Comparison of ENCODE assay signal across 8 cellular contexts in genomic region chr14:91911474-91912032, GRCh38. TPM values are rescaled to one million over a fixed set of nuclear protein-coding genes. Genes with fewer than 3 reads are reported as not detected.
DNase-seq lines count a peak whose midpoint lies in the region; ATAC-seq and TF ChIP-seq lines count a peak whose summit lies in the region.

No MANE protein-coding gene starts in this region.

- no peak overlapping the region for H3K4me3 ChIP-seq in psoas muscle

- no peaks in the 10 kb centered on the region for H3K36me3 ChIP-seq in psoas muscle (ENCODE audit: insufficient read depth in 1 of 2, low read depth in 1 of 2)

- H3K9me3 ChIP-seq in psoas muscle, result no peaks in the 10 kb centered on the region

- no peaks in the 10 kb centered on the region for H3K27me3 ChIP-seq in foreskin keratinocyte
- H3K27me3 ChIP-seq in psoas muscle (ENCODE audit: insufficient read depth in 3 of 3, low read length in 2 of 3), result peaks cover 0 to 2% (median 0%) of the 10 kb centered on the region in 3 donors

- ATAC-seq in HG03103 (IDR thresholded peaks at IDR 0.05; ENCODE audit: low read depth, unreplicated experiment) (peak; percentile 69), foreskin keratinocyte (peak; percentile 80), psoas muscle (peak in 2 of 4 donors; percentile 39 to 44), HG03280 (IDR thresholded peaks at IDR 0.05; ENCODE audit: unreplicated experiment) (no peak), GM18520 (IDR thresholded peaks at IDR 0.05; ENCODE audit: unreplicated experiment) (no peak)
- peak; percentile 76 to 92 for ATAC-seq in activated T-cell treated with anti-CD3 and anti-CD28 coated beads, Interleukin-2, amount 50 U/mL, for 4 hours

- DNase-seq in GM03348 (ENCODE audit: low spot score), result peak; percentile 26
- DNase-seq in NOMO-1 (lab: John Stamatoyannopoulos, UW; ENCODE audit: unreplicated experiment in 2 of 2), result peak; percentile 81 to 83
- DNase-seq in activated T-cell treated with anti-CD3 and anti-CD28 coated beads, Interleukin-2, amount 50 U/mL, for 4 hours, result peak; percentile 38
- peak; percentile 13 to 49 for DNase-seq in foreskin keratinocyte
- no peak for DNase-seq in psoas muscle

- peaks cover 1% of the 10 kb centered on the region for H3K36me3 Mint-ChIP-seq in activated T-cell treated with anti-CD3 and anti-CD28 coated beads, Interleukin-2, amount 50 U/mL, for 4 hours (ENCODE audit: insufficient read depth)

- TF ChIP-seq CTCF in foreskin keratinocyte (conservative IDR thresholded peaks at IDR 0.05) (peak; percentile 71), psoas muscle (IDR thresholded peaks at IDR 0.05) (peak; percentile 14)

- intact Hi-C loops in psoas muscle (cut with DNase I), result no loop called here

- no peaks in the 10 kb centered on the region for H3K27me3 Mint-ChIP-seq in activated T-cell treated with anti-CD3 and anti-CD28 coated beads, Interleukin-2, amount 50 U/mL, for 4 hours (ENCODE audit: low read depth)

- peaks cover 15% of the 10 kb centered on the region for H3K4me1 Mint-ChIP-seq in activated T-cell treated with anti-CD3 and anti-CD28 coated beads, Interleukin-2, amount 50 U/mL, for 4 hours (ENCODE audit: low read depth)

- H3K27ac ChIP-seq in foreskin keratinocyte (no peak overlapping the region), psoas muscle (no peak overlapping the region)

- no peak overlapping the region for H3K4me3 Mint-ChIP-seq in activated T-cell treated with anti-CD3 and anti-CD28 coated beads, Interleukin-2, amount 50 U/mL, for 4 hours

- 34 to 48% (median 39%) methylated on average over 9 of the region's 9 CpGs for WGBS in psoas muscle, 3 donors

- H3K4me1 ChIP-seq in foreskin keratinocyte (no peaks in the 10 kb centered on the region), psoas muscle (no peaks in the 10 kb centered on the region)

- no peaks in the 10 kb centered on the region for H3K9me3 Mint-ChIP-seq in activated T-cell treated with anti-CD3 and anti-CD28 coated beads, Interleukin-2, amount 50 U/mL, for 4 hours

RNA-seq across cellular contexts. Expression of gene FBLN5, which starts 35.9 kb away (rescaled TPM):
- total RNA-seq in activated T-cell treated with anti-CD3 and anti-CD28 coated beads, Interleukin-2, amount 50 U/mL, for 4 hours, result under 1 TPM; 0.37 to 0.83 (median 0.60) TPM
- total RNA-seq in foreskin keratinocyte (0.28 and 0.75 TPM in 2 replicates), psoas muscle (10 to 100 TPM; 15.4 to 37.8 (median 22.7) TPM)
- polyA plus RNA-seq in foreskin keratinocyte (0.30 and 0.86 TPM in 2 replicates), psoas muscle (10 to 100 TPM; 12.3 to 18.0 (median 14.7) TPM)

RNA-seq across cellular contexts. Expression of gene TC2N, which starts 44.2 kb away (rescaled TPM):
- 10 to 100 TPM in 2 of 3 donors, 1 to 10 TPM in 1; 9.4 to 12.9 (median 10.7) TPM for total RNA-seq in activated T-cell treated with anti-CD3 and anti-CD28 coated beads, Interleukin-2, amount 50 U/mL, for 4 hours
- total RNA-seq in foreskin keratinocyte (16.7 and 22.8 TPM in 2 replicates), psoas muscle (1 to 10 TPM; 1.5 to 4.3 (median 2.9) TPM)
- polyA plus RNA-seq in foreskin keratinocyte (7.3 and 7.4 TPM in 2 replicates), psoas muscle (1 to 10 TPM; 1.2 to 2.3 (median 1.7) TPM)

Comparison
In these comparisons a context has a peak if more than half of its experiments do, and no peak if none do; other contexts are left out.
1. DNase-seq: peak in GM03348 (single experiment), NOMO-1 (2 of 2), activated T-cell treated with anti-CD3 and anti-CD28 coated beads, Interleukin-2, amount 50 U/mL, for 4 hours (single experiment) and foreskin keratinocyte (2 of 2); none in psoas muscle (0 of 2).
2. ATAC-seq: peak in HG03103 (single experiment), activated T-cell treated with anti-CD3 and anti-CD28 coated beads, Interleukin-2, amount 50 U/mL, for 4 hours (2 of 2) and foreskin keratinocyte (single experiment); none in HG03280 (single experiment) and GM18520 (single experiment).